In the genomic region with DNA sequence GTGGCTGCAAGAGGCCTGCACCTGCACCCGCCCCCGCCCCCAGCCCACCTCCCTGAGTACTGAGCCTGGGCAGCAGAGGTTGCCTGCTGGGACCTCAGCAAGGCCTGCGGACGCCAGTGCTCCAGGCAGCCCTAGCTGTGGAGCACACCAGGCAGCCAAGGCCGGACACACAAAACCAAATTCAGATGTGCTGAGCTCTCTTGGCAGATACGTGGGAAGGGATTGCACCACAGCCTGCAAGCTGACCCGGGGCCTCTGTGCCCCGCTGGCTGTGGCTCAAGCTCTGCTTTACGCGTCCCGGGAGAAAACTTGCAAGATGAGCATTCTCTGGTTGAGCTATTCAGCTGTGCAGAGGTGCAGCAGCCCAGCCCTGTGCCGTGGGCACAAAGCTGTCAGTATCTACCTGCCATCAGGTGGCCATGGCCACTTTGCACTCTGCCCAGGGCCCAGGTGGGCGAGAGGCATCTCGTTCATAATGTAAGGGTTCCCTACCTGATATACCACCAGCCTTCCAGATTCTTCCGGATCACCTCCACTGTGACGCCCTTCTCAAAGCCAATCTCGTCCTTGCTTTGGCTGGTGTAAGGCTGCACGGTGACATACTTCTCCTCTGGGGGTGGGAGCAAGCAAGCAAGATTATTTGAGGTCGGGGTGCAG, we compare ENCODE assay signal across 13 cellular contexts.
DNase-seq lines count a peak whose midpoint lies in the region; ATAC-seq, FAIRE-seq and TF ChIP-seq lines count a peak whose summit lies in the region.
"Had no signal": no experiment of that assay in that cellular context is flagged by ENCODE, and none has a peak within 500 bp of the region (broad histone marks: within the 10 kb centered on the region; RNA-seq: fewer than 3 reads in every experiment).

No MANE protein-coding gene starts in this region.

- H3K27ac ChIP-seq in kidney (ENCODE audit: low read depth in 2 of 2, low read length in 2 of 2) (no peak overlapping the region), smooth muscle cell (ENCODE audit: low read depth) (peak overlapping the region; percentile 78)
- H3K27ac ChIP-seq in CD8-positive, alpha-beta T cell (ENCODE audit: low read depth, low read length): no peak overlapping the region

- peaks cover 11% of the 10 kb centered on the region for H3F3A ChIP-seq in smooth muscle cell (ENCODE audit: low read depth)

- TF ChIP-seq CTCF in cardiac fibroblast (IDR thresholded peaks at IDR 0.05; ENCODE audit: low read depth, low read length) (no peak), kidney (IDR thresholded peaks at IDR 0.05; ENCODE audit: borderline replicate concordance, extremely low read depth, insufficient read depth) (no peak), smooth muscle cell (IDR thresholded peaks at IDR 0.05; ENCODE audit: borderline replicate concordance, insufficient read depth, poor library complexity, severe bottlenecking) (no peak)
- no peak for TF ChIP-seq CTCF in CD8-positive, alpha-beta T cell (IDR thresholded peaks at IDR 0.05)

- peak; percentile 53 for DNase-seq in CD1c-positive myeloid dendritic cell (ENCODE audit: extremely low spot score)
- peak; percentile 90 to 97 for DNase-seq in cardiac fibroblast (ENCODE audit: low read depth in 2 of 2)
- DNase-seq in kidney: peak; percentile 88
- peak; percentile 21 for DNase-seq in smooth muscle cell (lab: John Stamatoyannopoulos, UW; ENCODE audit: unreplicated experiment)
- no peak for DNase-seq in NK-92 (lab: John Stamatoyannopoulos, UW; ENCODE audit: unreplicated experiment)
- no peak for DNase-seq in CD8-positive, alpha-beta T cell
- DNase-seq in COLO668 (lab: John Stamatoyannopoulos, UW; ENCODE audit: unreplicated experiment): no peak
- DNase-seq: Caco-2; central memory CD4-positive, alpha-beta T cell; naive B cell; NCI-H1105 treated with DMSO at 0.1 percent for 48 hours; T-helper 9 cell had no signal

- POLR2A ChIA-PET in CD8-positive, alpha-beta T cell (lab: Charles Lee): no interaction called here

- no peak overlapping the region for H3K9ac ChIP-seq in kidney (ENCODE audit: low read length in 2 of 2)
- no peak overlapping the region for H3K9ac ChIP-seq in smooth muscle cell (ENCODE audit: low read depth)

- H3K27me3 Mint-ChIP-seq in CD8-positive, alpha-beta T cell (ENCODE audit: low read depth): no peaks in the 10 kb centered on the region
- H3K27me3 Mint-ChIP-seq: naive B cell had no signal

- CTCF ChIA-PET in CD8-positive, alpha-beta T cell (lab: Charles Lee): interaction anchor here (1.5 kb wide), 1 partner anchor 70 kb away, joined by 4 read pairs; no protein-coding TSS in a partner anchor

- H4K20me1 ChIP-seq in smooth muscle cell (ENCODE audit: low read depth): peaks cover 3% of the 10 kb centered on the region

- H3K36me3 Mint-ChIP-seq in CD8-positive, alpha-beta T cell: peaks cover 11% of the 10 kb centered on the region

- peak overlapping the region; percentile 74 for H3K4me2 ChIP-seq in smooth muscle cell

- no peak for ATAC-seq in CD8-positive, alpha-beta T cell
- ATAC-seq in HG02759 (IDR thresholded peaks at IDR 0.05; ENCODE audit: unreplicated experiment): no peak

- H3K4me3 Mint-ChIP-seq in CD8-positive, alpha-beta T cell: no peak overlapping the region
- H3K4me3 Mint-ChIP-seq: naive B cell had no signal

- 64% methylated on average over 19 of the region's 19 CpGs for WGBS in smooth muscle cell (ENCODE audit: low lambda C conversion rate)

- H3K9me3 Mint-ChIP-seq in CD8-positive, alpha-beta T cell: no peaks in the 10 kb centered on the region
- H3K9me3 Mint-ChIP-seq: naive B cell had no signal

- intact Hi-C loops in kidney (cut with DNase I): no loop called here
- intact Hi-C loops in CD8-positive, alpha-beta T cell (cut with DNase I, micrococcal nuclease): no loop called here

- no peak for FAIRE-seq in kidney (lab: Jason Lieb, UNC)

- peaks cover 7 to 10% of the 10 kb centered on the region in 2 donors for H3K36me3 ChIP-seq in kidney (ENCODE audit: control insufficient read depth in 1 of 2, insufficient read depth in 2 of 2, low read length in 2 of 2)
- peaks cover 4% of the 10 kb centered on the region for H3K36me3 ChIP-seq in smooth muscle cell (ENCODE audit: low read depth)
- no peaks in the 10 kb centered on the region for H3K36me3 ChIP-seq in CD8-positive, alpha-beta T cell (ENCODE audit: insufficient read depth, low read length)

- H3K9me3 ChIP-seq in kidney (ENCODE audit: control insufficient read depth in 1 of 2, low read length in 2 of 2) (no peaks in the 10 kb centered on the region), smooth muscle cell (replicated peaks; ENCODE audit: low read depth) (no peaks in the 10 kb centered on the region)
- no peaks in the 10 kb centered on the region for H3K9me3 ChIP-seq in CD8-positive, alpha-beta T cell (ENCODE audit: low read length)
- H3K9me3 ChIP-seq: Caco-2 had no signal

- no peak overlapping the region for H3K27ac Mint-ChIP-seq in CD8-positive, alpha-beta T cell

- H3K79me2 ChIP-seq in smooth muscle cell (ENCODE audit: low read depth): no peaks in the 10 kb centered on the region

- no peak overlapping the region for H2AFZ ChIP-seq in smooth muscle cell (ENCODE audit: low read depth)

- no peaks in the 10 kb centered on the region for H3K27me3 ChIP-seq in smooth muscle cell (ENCODE audit: low read depth)
- H3K27me3 ChIP-seq in CD8-positive, alpha-beta T cell (ENCODE audit: insufficient read depth, low read length): no peaks in the 10 kb centered on the region

- H3K4me1 ChIP-seq in kidney (ENCODE audit: control insufficient read depth in 1 of 2, insufficient read depth in 1 of 2, low read depth in 1 of 2, low read length in 2 of 2) (peaks cover 0 to 29% of the 10 kb centered on the region in 2 donors), smooth muscle cell (ENCODE audit: low read depth) (peaks cover 17% of the 10 kb centered on the region)
- H3K4me1 ChIP-seq in CD8-positive, alpha-beta T cell (ENCODE audit: insufficient read depth, low read length): no peaks in the 10 kb centered on the region
- H3K4me1 ChIP-seq: Caco-2 had no signal

- H3K4me1 Mint-ChIP-seq in CD8-positive, alpha-beta T cell (ENCODE audit: low read depth): no peaks in the 10 kb centered on the region
- H3K4me1 Mint-ChIP-seq: naive B cell had no signal

- H3K4me3 ChIP-seq in cardiac fibroblast (replicated peaks in 1 of 2; ENCODE audit: low read depth in 2 of 2, low read length in 2 of 2) (no peak overlapping the region), kidney (ENCODE audit: low read length in 2 of 2) (no peak overlapping the region), smooth muscle cell (no peak overlapping the region)
- no peak overlapping the region for H3K4me3 ChIP-seq in CD8-positive, alpha-beta T cell (ENCODE audit: low read depth, low read length)

Comparison
In these comparisons a context has a peak if more than half of its experiments do, and no peak if none do; other contexts are left out.
1. DNase-seq: peak in CD1c-positive myeloid dendritic cell (single experiment), cardiac fibroblast (2 of 2), kidney (single experiment) and smooth muscle cell (single experiment); none in NK-92 (single experiment), CD8-positive, alpha-beta T cell (0 of 7) and COLO668 (single experiment).